In the genomic region with DNA sequence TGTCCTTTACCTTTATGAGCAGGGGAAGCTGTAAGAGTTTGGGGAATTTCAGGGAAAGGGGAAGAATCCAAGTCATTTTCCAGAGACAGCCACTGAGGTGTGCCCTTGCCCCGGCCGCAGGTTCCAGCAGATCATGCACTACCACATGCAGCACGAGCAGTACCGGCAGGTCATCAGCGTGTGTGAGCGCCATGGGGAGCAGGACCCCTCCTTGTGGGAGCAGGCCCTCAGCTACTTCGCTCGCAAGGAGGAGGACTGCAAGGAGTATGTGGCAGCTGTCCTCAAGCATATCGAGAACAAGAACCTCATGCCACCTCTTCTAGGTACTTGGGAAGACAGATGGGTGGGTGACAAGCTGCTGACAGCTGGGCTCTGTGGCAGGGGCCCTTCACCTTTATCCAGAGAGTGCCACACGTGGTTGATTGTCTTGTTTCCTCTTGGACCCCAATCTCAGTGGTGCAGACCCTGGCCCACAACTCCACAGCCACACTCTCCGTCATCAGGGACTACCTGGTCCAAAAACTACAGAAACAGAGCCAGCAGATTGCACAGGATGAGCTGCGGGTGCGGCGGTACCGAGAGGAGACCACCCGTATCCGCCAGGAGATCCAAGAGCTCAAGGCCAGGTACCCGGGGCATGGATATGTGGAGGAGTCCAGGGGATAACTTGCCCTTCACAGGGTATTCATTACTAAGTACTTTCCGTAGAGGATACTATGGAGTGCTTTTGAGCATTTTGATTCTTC, we compare ENCODE assay signal across 17 cellular contexts. TPM values are rescaled to one million over a fixed set of nuclear protein-coding genes. Genes with fewer than 3 reads are reported as not detected.
DNase-seq lines count a peak whose midpoint lies in the region; ATAC-seq, FAIRE-seq and TF ChIP-seq lines count a peak whose summit lies in the region.
"Had no signal": no experiment of that assay in that cellular context is flagged by ENCODE, and none has a peak within 500 bp of the region (broad histone marks: within the 10 kb centered on the region; RNA-seq: fewer than 3 reads in every experiment).

No MANE protein-coding gene starts in this region.

- FAIRE-seq in GM12878 (lab: Jason Lieb, UNC): no peak
- FAIRE-seq in kidney (lab: Jason Lieb, UNC): no peak

- no peak overlapping the region for H4K5ac ChIP-seq in IMR-90 (ENCODE audit: low read depth, low read length)

- H3K36me3 ChIP-seq in IMR-90 (ENCODE audit: control insufficient read depth, insufficient read depth, low read length): peaks cover 56% of the 10 kb centered on the region
- peaks cover 17 to 19% of the 10 kb centered on the region in 2 experiments for H3K36me3 ChIP-seq in GM12878 (ENCODE audit: control insufficient read depth in 2 of 2, insufficient read depth in 2 of 2, low read length in 1 of 2)
- peaks cover 43 to 59% of the 10 kb centered on the region in 2 donors for H3K36me3 ChIP-seq in kidney (ENCODE audit: control insufficient read depth in 1 of 2, insufficient read depth in 2 of 2, low read length in 2 of 2)
- peaks cover 6 to 93% (median 88%) of the 10 kb centered on the region in 6 donors for H3K36me3 ChIP-seq in spleen

- H2AFZ ChIP-seq in IMR-90 (replicated peaks; ENCODE audit: low read length, poor library complexity) (no peak overlapping the region), GM12878 (ENCODE audit: control insufficient read depth, low read depth, low read length) (no peak overlapping the region)

- TF ChIP-seq CTCF in IMR-90 (conservative IDR thresholded peaks at IDR 0.05; ENCODE audit: low read depth, low read length) (no peak), GM12878 (IDR thresholded peaks at IDR 0.05 in 2 of 3, conservative IDR thresholded peaks at IDR 0.05 in 1 of 3; ENCODE audit: control insufficient read depth in 2 of 3, extremely low read depth in 1 of 3, insufficient read depth in 1 of 3, low read depth in 3 of 3, low read length in 3 of 3) (no peak), kidney (IDR thresholded peaks at IDR 0.05; ENCODE audit: borderline replicate concordance, extremely low read depth, insufficient read depth) (no peak), spleen (IDR thresholded peaks at IDR 0.05 in 8 of 11, conservative IDR thresholded peaks at IDR 0.05 in 3 of 11) (no peak)

- no peak overlapping the region for H3K56ac ChIP-seq in IMR-90 (ENCODE audit: extremely low read depth, insufficient read depth, low read length)

- no peak overlapping the region for H4K8ac ChIP-seq in IMR-90 (ENCODE audit: low read depth in 2 of 2, low read length in 2 of 2)

- no peaks in the 10 kb centered on the region for H4K20me1 ChIP-seq in IMR-90 (ENCODE audit: insufficient read depth, low read length)
- H4K20me1 ChIP-seq in GM12878 (ENCODE audit: control insufficient read depth, insufficient read depth): no peaks in the 10 kb centered on the region

- no peak for ATAC-seq in IMR-90 (ENCODE audit: low read depth)
- no peak for ATAC-seq in GM12878
- ATAC-seq in HG03460 (IDR thresholded peaks at IDR 0.05; ENCODE audit: unreplicated experiment): no peak
- ATAC-seq: CD8-positive, alpha-beta T cell; HCT116 had no signal

- H2BK5ac ChIP-seq in IMR-90 (ENCODE audit: low read depth, low read length, poor library complexity, severe bottlenecking): no peak overlapping the region

- H2AK5ac ChIP-seq in IMR-90 (ENCODE audit: low read depth, low read length): no peak overlapping the region

- BruUV-seq in IMR-90 (replicated peaks; lab: Mats Ljungman, UMichigan) (TSS peak; percentile 54), GM12878 (replicated peaks; lab: Mats Ljungman, UMichigan) (no TSS peak)

- no peak overlapping the region for H2BK15ac ChIP-seq in IMR-90 (ENCODE audit: low read depth, low read length)

- no peak for TF ChIP-seq EP300 in GM12878 (IDR thresholded peaks at IDR 0.05; ENCODE audit: borderline replicate concordance in 1 of 2, control insufficient read depth in 1 of 2, low read depth in 2 of 2, low read length in 2 of 2)

- H3K27me3 Mint-ChIP-seq in activated naive CD4-positive, alpha-beta T cell treated with anti-CD3 and anti-CD28 coated beads for 36 hours (ENCODE audit: low read depth): no peaks in the 10 kb centered on the region
- H3K27me3 Mint-ChIP-seq: B cell had no signal

- H3K4ac ChIP-seq in IMR-90 (ENCODE audit: low read depth, low read length): no peak overlapping the region

- H3K4me3 Mint-ChIP-seq in activated naive CD4-positive, alpha-beta T cell treated with anti-CD3 and anti-CD28 coated beads for 36 hours: no peak overlapping the region
- H3K4me3 Mint-ChIP-seq: B cell; CD8-positive, alpha-beta T cell; HFFc6 had no signal

- CTCF ChIA-PET in IMR-90 (lab: Yijun Ruan, JAX) (no interaction called here), GM12878 (lab: Yijun Ruan, JAX) (interaction anchor here (1.0 kb wide), 1 partner anchor 118 kb away, joined by 3 read pairs; no protein-coding TSS in a partner anchor)
- CTCF ChIA-PET in activated naive CD4-positive, alpha-beta T cell treated with anti-CD3 and anti-CD28 coated beads for 36 hours (lab: Charles Lee): no interaction called here

- H3K27ac Mint-ChIP-seq in activated naive CD4-positive, alpha-beta T cell treated with anti-CD3 and anti-CD28 coated beads for 36 hours: no peak overlapping the region
- H3K27ac Mint-ChIP-seq: B cell; CD8-positive, alpha-beta T cell; HFFc6 had no signal

- no peaks in the 10 kb centered on the region for H3K4me1 Mint-ChIP-seq in activated naive CD4-positive, alpha-beta T cell treated with anti-CD3 and anti-CD28 coated beads for 36 hours (ENCODE audit: low read depth)
- H3K4me1 Mint-ChIP-seq: B cell had no signal

- H3K18ac ChIP-seq in IMR-90 (ENCODE audit: low read depth, low read length): no peak overlapping the region

- H3K9me3 ChIP-seq in IMR-90 (ENCODE audit: control insufficient read depth, insufficient read depth, low read length) (no peaks in the 10 kb centered on the region), GM12878 (replicated peaks; ENCODE audit: control insufficient read depth, insufficient read depth, low read length) (no peaks in the 10 kb centered on the region), kidney (ENCODE audit: control insufficient read depth in 1 of 2, low read length in 2 of 2) (no peaks in the 10 kb centered on the region), spleen (no peaks in the 10 kb centered on the region)
- H3K9me3 ChIP-seq: BLaER1 treated with 17β-estradiol and CSF1 and Interleukin-3, amounts not matched to agents 10 nM and 100 nM had no signal

- intact Hi-C loops in IMR-90 (cut with micrococcal nuclease) (no loop called here), GM12878 (cut with micrococcal nuclease; ENCODE audit: unreplicated experiment) (no loop called here), kidney (cut with DNase I) (no loop called here), spleen (cut with DNase I; ENCODE audit: low total_unique reads) (no loop called here)
- intact Hi-C loops in activated naive CD4-positive, alpha-beta T cell treated with anti-CD3 and anti-CD28 coated beads for 36 hours (cut with micrococcal nuclease): no loop called here

- H3K36me3 Mint-ChIP-seq in activated naive CD4-positive, alpha-beta T cell treated with anti-CD3 and anti-CD28 coated beads for 36 hours (ENCODE audit: low read depth): peaks cover 8% of the 10 kb centered on the region

- no peaks in the 10 kb centered on the region for H3K79me2 ChIP-seq in GM12878 (ENCODE audit: control insufficient read depth, insufficient read depth, low read length)

- H3K9me1 ChIP-seq in IMR-90 (ENCODE audit: insufficient read depth, low read length): no peaks in the 10 kb centered on the region

- H3K27ac ChIP-seq in IMR-90 (ENCODE audit: insufficient read depth, low read length) (no peak overlapping the region), GM12878 (ENCODE audit: control insufficient read depth, insufficient read depth) (no peak overlapping the region), kidney (ENCODE audit: low read depth in 2 of 2, low read length in 2 of 2) (no peak overlapping the region), spleen (no peak overlapping the region)
- H3K27ac ChIP-seq: BLaER1 treated with 17β-estradiol and CSF1 and Interleukin-3, amounts not matched to agents 10 nM and 100 nM had no signal

- H3K4me3 ChIP-seq in IMR-90 (ENCODE audit: insufficient read depth, low read depth, low read length): no peak overlapping the region
- no peak overlapping the region for H3K4me3 ChIP-seq in GM12878
- H3K4me3 ChIP-seq in kidney (ENCODE audit: low read length in 2 of 2): no peak overlapping the region
- no peak overlapping the region for H3K4me3 ChIP-seq in spleen
- H3K4me3 ChIP-seq: BLaER1 treated with 17β-estradiol and CSF1 and Interleukin-3, amounts not matched to agents 10 nM and 100 nM had no signal

- POLR2A ChIA-PET in IMR-90 (lab: Charles Lee; ENCODE audit: unreplicated experiment): interaction anchor here (1.1 kb wide), 1 partner anchor 11 kb away, joined by 3 read pairs; a partner anchor contains a TSS
- POLR2A ChIA-PET in GM12878 (lab: Charles Lee): interaction anchor here (0.9 kb wide), 1 partner anchor 11 kb away, joined by 3 read pairs; a partner anchor contains a TSS

- H3K23ac ChIP-seq in IMR-90 (ENCODE audit: low read depth, low read length): no peak overlapping the region

- TF ChIP-seq POLR2A in IMR-90 (IDR thresholded peaks at IDR 0.05; ENCODE audit: low read depth, low read length) (no peak), GM12878 (IDR thresholded peaks at IDR 0.05; ENCODE audit: low read depth, low read length) (peak; percentile 32; the same call in 1 of the 2 replicates), spleen (IDR thresholded peaks at IDR 0.05) (no peak)

- H3K4me2 ChIP-seq in IMR-90 (ENCODE audit: low read depth, low read length) (no peak overlapping the region), GM12878 (ENCODE audit: control insufficient read depth, insufficient read depth) (no peak overlapping the region)
- H3K4me2 ChIP-seq: BLaER1 treated with 17β-estradiol and CSF1 and Interleukin-3, amounts not matched to agents 10 nM and 100 nM had no signal

- no peak overlapping the region for H4K91ac ChIP-seq in IMR-90 (ENCODE audit: insufficient read depth, low read depth, low read length)

- H3K79me1 ChIP-seq in IMR-90 (ENCODE audit: low read depth in 1 of 2, low read length in 2 of 2): 0 out of 4 replicates have a peak, but pooled peaks cover 0 to under 1% of the 10 kb centered on the region in 2 experiments

- in situ Hi-C loops in IMR-90 (cut with MboI; ENCODE audit: low sequenced_read_pairs): no loop called here
- in situ Hi-C loops in GM12878 (cut with MboI): no loop called here

- SMC1A ChIA-PET in GM12878 (lab: Charles Lee; ENCODE audit: uncharacterized antibody, unreplicated experiment): no interaction called here

- H2BK20ac ChIP-seq in IMR-90 (ENCODE audit: low read depth, low read length): no peak overlapping the region

- TF ChIP-seq RAD21 in IMR-90 (IDR thresholded peaks at IDR 0.05; ENCODE audit: low read length): no peak
- TF ChIP-seq RAD21 in GM12878 (IDR thresholded peaks at IDR 0.05; ENCODE audit: insufficient read depth, low read depth, low read length): no peak

- H3K9ac ChIP-seq in IMR-90 (ENCODE audit: low read depth, low read length): no peak overlapping the region
- no peak overlapping the region for H3K9ac ChIP-seq in GM12878 (ENCODE audit: control insufficient read depth, insufficient read depth, low read length)
- H3K9ac ChIP-seq in kidney (ENCODE audit: low read length in 2 of 2): no peak overlapping the region

- H3K9me3 Mint-ChIP-seq in activated naive CD4-positive, alpha-beta T cell treated with anti-CD3 and anti-CD28 coated beads for 36 hours: no peaks in the 10 kb centered on the region
- H3K9me3 Mint-ChIP-seq: CD8-positive, alpha-beta T cell; HFFc6 had no signal

- no peak overlapping the region for H2BK120ac ChIP-seq in IMR-90 (ENCODE audit: low read depth, low read length)

- dilution Hi-C loops in IMR-90 (cut with HindIII; ENCODE audit: low sequenced_read_pairs, unreplicated experiment): no loop called here

- RAD21 ChIA-PET in GM12878 (lab: Charles Lee; ENCODE audit: unreplicated experiment): no interaction called here

- DNase-seq in IMR-90 (no peak), GM12878 (ENCODE audit: low read depth, low spot score) (no peak), kidney (peak; percentile 65), spleen (peak; percentile 35), NK-92 (lab: John Stamatoyannopoulos, UW; ENCODE audit: unreplicated experiment) (no peak)
- DNase-seq in activated naive CD4-positive, alpha-beta T cell treated with anti-CD3 and anti-CD28 coated beads for 36 hours: no peak
- DNase-seq: Calu3; CD8-positive, alpha-beta T cell; DMS79 treated with DMSO at 0.1 percent for 48 hours; GF-D8; GOT3; H7; HFFc6 had no signal

- no peak overlapping the region for H3K14ac ChIP-seq in IMR-90 (replicated peaks; ENCODE audit: low read depth, low read length)

- no peaks in the 10 kb centered on the region for H3K27me3 ChIP-seq in IMR-90 (ENCODE audit: control insufficient read depth, insufficient read depth, low read length)
- H3K27me3 ChIP-seq in GM12878 (replicated peaks in 1 of 2; ENCODE audit: control insufficient read depth in 2 of 2, insufficient read depth in 2 of 2, low read length in 1 of 2): no peaks in the 10 kb centered on the region
- no peaks in the 10 kb centered on the region for H3K27me3 ChIP-seq in spleen (replicated peaks in 1 of 7)
- H3K27me3 ChIP-seq: BLaER1 treated with 17β-estradiol and CSF1 and Interleukin-3, amounts not matched to agents 10 nM and 100 nM had no signal

- H2AK9ac ChIP-seq in IMR-90 (replicated peaks; ENCODE audit: low read depth, low read length, poor library complexity): no peak overlapping the region

- 81% methylated on average over 8 of the region's 19 CpGs; no CpG with 5 or more reads in 1 of the 2 experiments for WGBS in IMR-90 (ENCODE audit: extremely low coverage in 2 of 2, insufficient read length in 1 of 2), 2 experiments
- WGBS in GM12878 (ENCODE audit: insufficient coverage, insufficient replicate concordance, low lambda C conversion rate, missing lambda C conversion rate): 94% methylated on average over 19 of the region's 19 CpGs
- WGBS in spleen, 5 donors: 90 to 95% (median 94%) methylated on average over 19 of the region's 19 CpGs

- H3K4me1 ChIP-seq in IMR-90 (ENCODE audit: control insufficient read depth, insufficient read depth, low read length) (no peaks in the 10 kb centered on the region), GM12878 (ENCODE audit: control insufficient read depth, insufficient read depth, low read length) (no peaks in the 10 kb centered on the region), kidney (ENCODE audit: control insufficient read depth in 1 of 2, insufficient read depth in 1 of 2, low read depth in 1 of 2, low read length in 2 of 2) (no peaks in the 10 kb centered on the region), spleen (peaks cover 0 to 3% (median 0%) of the 10 kb centered on the region in 6 donors)

RNA-seq across cellular contexts. Expression of a gene that starts 5.8 kb away (rescaled TPM):
- total RNA-seq in IMR-90 (2012; rRNA removed) (13.9 and 17.9 TPM in 2 replicates), GM12878 (2014; rRNA removed) (15.8 and 20.8 TPM in 2 replicates), GM12878 (2014; rRNA removed; fragmentation: Illumina TruSeq; extraction: Trizol) (20.3 and 21.2 TPM in 2 replicates), GM12878 (2021) (50.6 and 53.0 TPM in 2 replicates), kidney (16.7 TPM), spleen (10 to 100 TPM in 6 of 7 donors, 1 to 10 TPM in 1; 7.4 to 42.6 (median 14.1) TPM)
- polyA plus RNA-seq in IMR-90 (2012; rRNA removed) (55.3 and 59.5 TPM in 2 replicates), GM12878 (2011; rRNA removed) (39.6 and 52.0 TPM in 2 replicates), GM12878 (2014; fragmentation: Illumina TruSeq; extraction: Trizol) (39.3 and 47.4 TPM in 2 replicates), GM12878 (2014; fragmentation: Nextera tagmentation; extraction: Ambion mirVana) (10 to 100 TPM; 17.7 to 27.6 TPM), GM12878 (2014; rRNA removed) (54.5 and 63.0 TPM in 2 replicates), GM12878 (2016; fragmentation: Nextera tagmentation; extraction: Ambion mirVana) (10 to 100 TPM; 92.4 to 96.7 TPM), kidney (ENCODE audit: insufficient read depth, low read depth, low replicate concordance) (32.3 TPM), spleen (10 to 100 TPM; 22.8 to 42.0 (median 23.3) TPM)
- polyA plus RNA-seq in IMR-90 (2012; cell fraction: cytosol; rRNA removed): 48.3 and 54.5 TPM in 2 replicates
- polyA plus RNA-seq in IMR-90 (2012; cell fraction: nucleus; rRNA removed; ENCODE audit: low replicate concordance): 58.5 and 77.5 TPM in 2 replicates
- total RNA-seq in GM12878 (2013; cell fraction: nucleolus; rRNA removed): 13.3 and 13.5 TPM in 2 replicates
- polyA plus RNA-seq in GM12878 (2011; ENCODE audit: low read depth): 18.7 TPM
- 65.9 and 86.7 TPM in 2 replicates for polyA plus RNA-seq in GM12878 (2011; cell fraction: cytosol; rRNA removed)
- polyA plus RNA-seq in GM12878 (2011; cell fraction: nucleus; rRNA removed): 84.9 and 101 TPM in 2 replicates
- polyA plus RNA-seq in GM12878 (2012): 19.2 and 23.6 TPM in 2 replicates
- polyA minus RNA-seq in GM12878 (2011; rRNA and poly(A)+ RNA removed): 39.4 and 52.7 TPM in 2 replicates
- polyA minus RNA-seq in GM12878 (2011; cell fraction: cytosol; rRNA and poly(A)+ RNA removed): 16.6 and 17.5 TPM in 2 replicates
- 21.2 and 24.7 TPM in 2 replicates for polyA minus RNA-seq in GM12878 (2011; cell fraction: nucleus; rRNA and poly(A)+ RNA removed)
- 10 to 100 TPM; 27.9 to 29.4 TPM for total RNA-seq in activated naive CD4-positive, alpha-beta T cell treated with anti-CD3 and anti-CD28 coated beads for 36 hours

RNA-seq across cellular contexts. Expression of a gene that starts 11.2 kb away (rescaled TPM):
- total RNA-seq in IMR-90 (2012; rRNA removed) (22.2 and 30.5 TPM in 2 replicates), GM12878 (2014; rRNA removed) (24.2 and 25.3 TPM in 2 replicates), GM12878 (2014; rRNA removed; fragmentation: Illumina TruSeq; extraction: Trizol) (24.4 and 24.9 TPM in 2 replicates), GM12878 (2021) (22.9 and 25.9 TPM in 2 replicates), kidney (40.8 TPM), spleen (10 to 100 TPM; 30.1 to 48.7 (median 44.8) TPM)
- polyA plus RNA-seq in IMR-90 (2012; rRNA removed) (19.7 and 20.7 TPM in 2 replicates), GM12878 (2011; rRNA removed) (8.1 and 15.8 TPM in 2 replicates), GM12878 (2014; fragmentation: Illumina TruSeq; extraction: Trizol) (25.1 and 25.8 TPM in 2 replicates), GM12878 (2014; fragmentation: Nextera tagmentation; extraction: Ambion mirVana) (10 to 100 TPM; 18.3 to 18.9 TPM), GM12878 (2014; rRNA removed) (26.4 and 30.3 TPM in 2 replicates), GM12878 (2016; fragmentation: Nextera tagmentation; extraction: Ambion mirVana) (10 to 100 TPM; 24.6 to 26.2 TPM), kidney (ENCODE audit: insufficient read depth, low read depth, low replicate concordance) (40.0 TPM), spleen (10 to 100 TPM; 41.8 to 66.7 (median 42.4) TPM)
- 5.4 and 10.1 TPM in 2 replicates for polyA plus RNA-seq in IMR-90 (2012; cell fraction: cytosol; rRNA removed)
- polyA plus RNA-seq in IMR-90 (2012; cell fraction: nucleus; rRNA removed; ENCODE audit: low replicate concordance): 39.5 and 40.0 TPM in 2 replicates
- total RNA-seq in GM12878 (2013; cell fraction: nucleolus; rRNA removed): 28.5 and 34.5 TPM in 2 replicates
- 26.6 TPM for polyA plus RNA-seq in GM12878 (2011; ENCODE audit: low read depth)
- polyA plus RNA-seq in GM12878 (2011; cell fraction: cytosol; rRNA removed): 22.4 and 23.1 TPM in 2 replicates
- 38.6 and 45.8 TPM in 2 replicates for polyA plus RNA-seq in GM12878 (2011; cell fraction: nucleus; rRNA removed)
- 28.0 and 30.9 TPM in 2 replicates for polyA plus RNA-seq in GM12878 (2012)
- 23.1 and 26.7 TPM in 2 replicates for polyA minus RNA-seq in GM12878 (2011; rRNA and poly(A)+ RNA removed)
- 6.8 and 11.9 TPM in 2 replicates for polyA minus RNA-seq in GM12878 (2011; cell fraction: cytosol; rRNA and poly(A)+ RNA removed)
- 11.0 and 19.9 TPM in 2 replicates for polyA minus RNA-seq in GM12878 (2011; cell fraction: nucleus; rRNA and poly(A)+ RNA removed)
- 10 to 100 TPM; 16.9 to 19.5 TPM for total RNA-seq in activated naive CD4-positive, alpha-beta T cell treated with anti-CD3 and anti-CD28 coated beads for 36 hours

RNA-seq across cellular contexts. Expression of a gene that starts 21.8 kb away (rescaled TPM):
- total RNA-seq in IMR-90 (2012; rRNA removed) (152 and 181 TPM in 2 replicates), GM12878 (2014; rRNA removed) (90.7 and 94.9 TPM in 2 replicates), GM12878 (2014; rRNA removed; fragmentation: Illumina TruSeq; extraction: Trizol) (80.8 and 91.5 TPM in 2 replicates), GM12878 (2021) (133 and 156 TPM in 2 replicates), kidney (187 TPM), spleen (100 to 1,000 TPM in 3 of 7 donors, 10 to 100 TPM in 4; 48.2 to 131 (median 80.8) TPM)
- polyA plus RNA-seq in IMR-90 (2012; rRNA removed) (117 and 120 TPM in 2 replicates), GM12878 (2011; rRNA removed) (74.8 and 119 TPM in 2 replicates), GM12878 (2014; fragmentation: Illumina TruSeq; extraction: Trizol) (93.2 and 121 TPM in 2 replicates), GM12878 (2014; fragmentation: Nextera tagmentation; extraction: Ambion mirVana) (10 to 100 TPM; 15.4 to 46.3 TPM), GM12878 (2014; rRNA removed) (99.4 and 116 TPM in 2 replicates), GM12878 (2016; fragmentation: Nextera tagmentation; extraction: Ambion mirVana) (100 to 1,000 TPM; 154 to 157 TPM), kidney (ENCODE audit: insufficient read depth, low read depth, low replicate concordance) (69.0 TPM), spleen (10 to 100 TPM; 12.3 to 22.7 (median 15.5) TPM)
- polyA plus RNA-seq in IMR-90 (2012; cell fraction: cytosol; rRNA removed): 75.9 and 116 TPM in 2 replicates
- polyA plus RNA-seq in IMR-90 (2012; cell fraction: nucleus; rRNA removed; ENCODE audit: low replicate concordance): 103 and 105 TPM in 2 replicates
- 90.5 and 95.1 TPM in 2 replicates for total RNA-seq in GM12878 (2013; cell fraction: nucleolus; rRNA removed)
- polyA plus RNA-seq in GM12878 (2011; ENCODE audit: low read depth): 59.9 TPM
- polyA plus RNA-seq in GM12878 (2011; cell fraction: cytosol; rRNA removed): 141 and 144 TPM in 2 replicates
- 124 and 149 TPM in 2 replicates for polyA plus RNA-seq in GM12878 (2011; cell fraction: nucleus; rRNA removed)
- 70.3 and 94.8 TPM in 2 replicates for polyA plus RNA-seq in GM12878 (2012)
- polyA minus RNA-seq in GM12878 (2011; rRNA and poly(A)+ RNA removed): 118 and 166 TPM in 2 replicates
- 59.7 and 60.1 TPM in 2 replicates for polyA minus RNA-seq in GM12878 (2011; cell fraction: cytosol; rRNA and poly(A)+ RNA removed)
- polyA minus RNA-seq in GM12878 (2011; cell fraction: nucleus; rRNA and poly(A)+ RNA removed): 34.5 and 59.4 TPM in 2 replicates
- total RNA-seq in activated naive CD4-positive, alpha-beta T cell treated with anti-CD3 and anti-CD28 coated beads for 36 hours: 100 to 1,000 TPM; 108 to 116 TPM

RNA-seq across cellular contexts. Expression of a gene that starts 22.8 kb away (rescaled TPM):
- total RNA-seq in IMR-90 (2012; rRNA removed): 13.6 and 15.2 TPM in 2 replicates
- 51.2 and 53.4 TPM in 2 replicates for polyA plus RNA-seq in IMR-90 (2012; rRNA removed)
- 20.2 and 25.9 TPM in 2 replicates for polyA plus RNA-seq in IMR-90 (2012; cell fraction: cytosol; rRNA removed)
- polyA plus RNA-seq in IMR-90 (2012; cell fraction: nucleus; rRNA removed; ENCODE audit: low replicate concordance): 105 and 155 TPM in 2 replicates
- 45.8 and 50.1 TPM in 2 replicates for total RNA-seq in GM12878 (2013; cell fraction: nucleolus; rRNA removed)
- 34.8 and 38.3 TPM in 2 replicates for total RNA-seq in GM12878 (2014; rRNA removed)
- total RNA-seq in GM12878 (2014; rRNA removed; fragmentation: Illumina TruSeq; extraction: Trizol): 16.9 and 20.5 TPM in 2 replicates
- 46.6 and 54.8 TPM in 2 replicates for total RNA-seq in GM12878 (2021)
- 18.8 TPM for polyA plus RNA-seq in GM12878 (2011; ENCODE audit: low read depth)
- polyA plus RNA-seq in GM12878 (2011; rRNA removed): 36.2 and 65.5 TPM in 2 replicates
- 80.5 and 114 TPM in 2 replicates for polyA plus RNA-seq in GM12878 (2011; cell fraction: cytosol; rRNA removed)
- 206 and 226 TPM in 2 replicates for polyA plus RNA-seq in GM12878 (2011; cell fraction: nucleus; rRNA removed)
- polyA plus RNA-seq in GM12878 (2012): 20.7 and 24.9 TPM in 2 replicates
- polyA plus RNA-seq in GM12878 (2014; fragmentation: Illumina TruSeq; extraction: Trizol): 53.7 and 54.1 TPM in 2 replicates
- polyA plus RNA-seq in GM12878 (2014; fragmentation: Nextera tagmentation; extraction: Ambion mirVana): 10 to 100 TPM; 33.0 to 47.8 TPM
- polyA plus RNA-seq in GM12878 (2014; rRNA removed): 48.9 and 57.6 TPM in 2 replicates
- 10 to 100 TPM; 93.1 to 95.6 TPM for polyA plus RNA-seq in GM12878 (2016; fragmentation: Nextera tagmentation; extraction: Ambion mirVana)
- 59.2 and 67.6 TPM in 2 replicates for polyA minus RNA-seq in GM12878 (2011; rRNA and poly(A)+ RNA removed)
- 12.3 and 27.4 TPM in 2 replicates for polyA minus RNA-seq in GM12878 (2011; cell fraction: cytosol; rRNA and poly(A)+ RNA removed)
- 46.2 and 64.6 TPM in 2 replicates for polyA minus RNA-seq in GM12878 (2011; cell fraction: nucleus; rRNA and poly(A)+ RNA removed)
- total RNA-seq in kidney: 34.8 TPM
- 41.0 TPM for polyA plus RNA-seq in kidney (ENCODE audit: insufficient read depth, low read depth, low replicate concordance)
- 10 to 100 TPM; 27.7 to 58.9 (median 37.3) TPM for total RNA-seq in spleen
- 10 to 100 TPM; 20.7 to 28.9 (median 26.4) TPM for polyA plus RNA-seq in spleen
- total RNA-seq in activated naive CD4-positive, alpha-beta T cell treated with anti-CD3 and anti-CD28 coated beads for 36 hours: 10 to 100 TPM; 52.2 to 53.1 TPM

RNA-seq across cellular contexts. Expression of a gene that starts 28.3 kb away (rescaled TPM):
- 2.2 TPM in 2 replicates for total RNA-seq in IMR-90 (2012; rRNA removed)
- 8.7 and 9.5 TPM in 2 replicates for polyA plus RNA-seq in IMR-90 (2012; rRNA removed)
- 3.7 and 6.9 TPM in 2 replicates for polyA plus RNA-seq in IMR-90 (2012; cell fraction: cytosol; rRNA removed)
- 14.8 and 29.4 TPM in 2 replicates for polyA plus RNA-seq in IMR-90 (2012; cell fraction: nucleus; rRNA removed; ENCODE audit: low replicate concordance)
- 17.0 and 19.5 TPM in 2 replicates for total RNA-seq in GM12878 (2013; cell fraction: nucleolus; rRNA removed)
- 4.7 and 4.9 TPM in 2 replicates for total RNA-seq in GM12878 (2014; rRNA removed)
- 3.9 and 4.8 TPM in 2 replicates for total RNA-seq in GM12878 (2014; rRNA removed; fragmentation: Illumina TruSeq; extraction: Trizol)
- 9.6 and 11.0 TPM in 2 replicates for total RNA-seq in GM12878 (2021)
- 2.8 TPM for polyA plus RNA-seq in GM12878 (2011; ENCODE audit: low read depth)
- 2.9 and 5.2 TPM in 2 replicates for polyA plus RNA-seq in GM12878 (2011; rRNA removed)
- polyA plus RNA-seq in GM12878 (2011; cell fraction: cytosol; rRNA removed): 6.3 and 7.7 TPM in 2 replicates
- polyA plus RNA-seq in GM12878 (2011; cell fraction: nucleus; rRNA removed): 30.6 and 39.5 TPM in 2 replicates
- polyA plus RNA-seq in GM12878 (2012): 5.1 and 6.4 TPM in 2 replicates
- polyA plus RNA-seq in GM12878 (2014; fragmentation: Illumina TruSeq; extraction: Trizol): 2.7 and 7.3 TPM in 2 replicates
- under 1 TPM; 0.21 to 0.42 TPM for polyA plus RNA-seq in GM12878 (2014; fragmentation: Nextera tagmentation; extraction: Ambion mirVana)
- polyA plus RNA-seq in GM12878 (2014; rRNA removed): 7.4 and 10.5 TPM in 2 replicates
- 1 to 10 TPM; 3.1 to 5.5 TPM for polyA plus RNA-seq in GM12878 (2016; fragmentation: Nextera tagmentation; extraction: Ambion mirVana)
- 6.0 and 14.5 TPM in 2 replicates for polyA minus RNA-seq in GM12878 (2011; rRNA and poly(A)+ RNA removed)
- 3.7 and 5.4 TPM in 2 replicates for polyA minus RNA-seq in GM12878 (2011; cell fraction: cytosol; rRNA and poly(A)+ RNA removed)
- 15.1 and 20.1 TPM in 2 replicates for polyA minus RNA-seq in GM12878 (2011; cell fraction: nucleus; rRNA and poly(A)+ RNA removed)
- total RNA-seq in kidney: 16.0 TPM
- polyA plus RNA-seq in kidney (ENCODE audit: insufficient read depth, low read depth, low replicate concordance): 17.7 TPM
- 10 to 100 TPM; 15.2 to 19.6 (median 17.6) TPM for total RNA-seq in spleen
- 10 to 100 TPM in 1 of 3 donors, 1 to 10 TPM in 2; 5.8 to 13.3 (median 9.8) TPM for polyA plus RNA-seq in spleen
- 10 to 100 TPM; 20.1 to 20.8 TPM for total RNA-seq in activated naive CD4-positive, alpha-beta T cell treated with anti-CD3 and anti-CD28 coated beads for 36 hours

Comparison
In these comparisons a context has a peak if more than half of its experiments do, and no peak if none do; other contexts are left out.
1. DNase-seq: peak in kidney (single experiment) and spleen (single experiment); none in IMR-90 (single experiment), GM12878 (single experiment), activated naive CD4-positive, alpha-beta T cell treated with anti-CD3 and anti-CD28 coated beads for 36 hours (single experiment) and NK-92 (single experiment).